In genomic region chr2:27582129-27582694, GRCh38 we compare ENCODE assay signal across 1 cellular context.
TF ChIP-seq lines count a peak whose summit lies in the region.

No MANE protein-coding gene starts in this region.

TF ChIP-seq in H1, 55 proteins besides CTCF, POLR2A, EP300 and RAD21:
- TF ChIP-seq HDAC2 (IDR thresholded peaks at IDR 0.05; ENCODE audit: borderline replicate concordance in 1 of 2, low read depth in 2 of 2, low read length in 2 of 2): no peak
TF ChIP-seq in H1: peak in this region for 0.
